Comparison of ENCODE assay signal across 17 cellular contexts in genomic region chr17:82933911-82934310, GRCh38.
DNase-seq lines count a peak whose midpoint lies in the region; FAIRE-seq and TF ChIP-seq lines count a peak whose summit lies in the region.
"Had no signal": no experiment of that assay in that cellular context is flagged by ENCODE, and none has a peak within 500 bp of the region (broad histone marks: within the 10 kb centered on the region; RNA-seq: fewer than 3 reads in every experiment).

No MANE protein-coding gene starts in this region.

- intact Hi-C loops in cardiac septum (cut with DNase I): no loop called here

- no peak for TF ChIP-seq CTCF in right atrium auricular region (IDR thresholded peaks at IDR 0.05)
- TF ChIP-seq CTCF in choroid plexus epithelial cell (conservative IDR thresholded peaks at IDR 0.05; ENCODE audit: low read depth, low read length): peak; percentile 29

- no peak for TF ChIP-seq POLR2A in H54 (IDR thresholded peaks at IDR 0.05; ENCODE audit: low read depth, low read length)

- H3K4me3 ChIP-seq in right atrium auricular region: no peak overlapping the region
- no peak overlapping the region for H3K4me3 ChIP-seq in choroid plexus epithelial cell (ENCODE audit: low read depth, low read length)

- no peak overlapping the region for H3K27ac ChIP-seq in right atrium auricular region

- no peaks in the 10 kb centered on the region for H3K4me1 ChIP-seq in right atrium auricular region

- peak; percentile 41 for DNase-seq in cardiac septum (ENCODE audit: low spot score)
- DNase-seq in right atrium auricular region (ENCODE audit: low spot score): no peak
- DNase-seq in choroid plexus epithelial cell (ENCODE audit: low read depth): peak; percentile 14
- DNase-seq in mesenteric fat pad (ENCODE audit: low spot score): peak; percentile 84
- DNase-seq in central memory CD4-positive, alpha-beta T cell: no peak
- no peak for DNase-seq in stimulated activated CD4-positive, alpha-beta T cell treated with anti-CD3 and anti-CD28 coated beads, Interleukin-12 subunit alpha, Interleukin-12 subunit beta, amount 100 ng/mL, for 4 hours
- DNase-seq in H54 (ENCODE audit: insufficient read length, low spot score): no peak
- DNase-seq in superior temporal gyrus (ENCODE audit: extremely low spot score): no peak
- DNase-seq: activated CD8-positive, alpha-beta T cell treated with anti-CD3 and anti-CD28 coated beads for 36 hours; effector CD8-positive, alpha-beta T cell; GOT3; MV-4-11; NCI-H2081 treated with DMSO at 0.1 percent for 48 hours; NCI-H526 treated with DMSO at 0.1 percent for 48 hours; stimulated activated CD4-positive, alpha-beta T cell treated with anti-CD3 and anti-CD28 coated beads, Interleukin-4, amount 100 ng/mL, for 4 hours; SW 1271; trophoblast cell had no signal

- H3K36me3 ChIP-seq in right atrium auricular region: peaks cover 56% of the 10 kb centered on the region

- H3K27me3 ChIP-seq in right atrium auricular region: no peaks in the 10 kb centered on the region

- FAIRE-seq in H54 (lab: Jason Lieb, UNC): no peak

- no peaks in the 10 kb centered on the region for H3K9me3 ChIP-seq in right atrium auricular region

Comparison
In these comparisons a context has a peak if more than half of its experiments do, and no peak if none do; other contexts are left out.
1. DNase-seq: peak in cardiac septum (single experiment), choroid plexus epithelial cell (single experiment) and mesenteric fat pad (single experiment); none in right atrium auricular region (single experiment), central memory CD4-positive, alpha-beta T cell (single experiment), stimulated activated CD4-positive, alpha-beta T cell treated with anti-CD3 and anti-CD28 coated beads, Interleukin-12 subunit alpha, Interleukin-12 subunit beta, amount 100 ng/mL, for 4 hours (single experiment), H54 (single experiment) and superior temporal gyrus (single experiment).